8 cellular contexts compared by ENCODE assay signal in genomic region chr2:96816127-96816835, GRCh38. TPM values are rescaled to one million over a fixed set of nuclear protein-coding genes. Genes with fewer than 3 reads are reported as not detected.
A peak's percentile ranks its signal among the peaks of the same experiment; 100 is the strongest.
DNase-seq lines count a peak whose midpoint lies in the region; ATAC-seq and TF ChIP-seq lines count a peak whose summit lies in the region.

CNNM3 (plus strand) TSS chr2:96816268; CDS start chr2:96816278, 10 bp downstream.

- H3K9me3 ChIP-seq in prostate gland: no peaks in the 10 kb centered on the region

- H3K4me3 ChIP-seq in prostate gland: peak within 1 kb of the TSS; percentile 52 to 70
- H3K4me3 ChIP-seq in urinary bladder (ENCODE audit: low read depth, low read length): peak within 1 kb of the TSS; percentile 84

- peak; percentile 87 for DNase-seq in NCI-H146 treated with DMSO at 0.1 percent for 48 hours (lab: John Stamatoyannopoulos, UW; ENCODE audit: unreplicated experiment)
- DNase-seq in T-helper 1 cell: peak; percentile 89 to 95 (median 93)
- peak; percentile 87 for DNase-seq in amniotic epithelial cell (ENCODE audit: low read depth)
- DNase-seq in left cardiac atrium: peak; percentile 98
- DNase-seq in prostate gland (ENCODE audit: low spot score): peak; percentile 97

- H3K27ac ChIP-seq in prostate gland: peak within 1 kb of the TSS; percentile 94 to 96
- H3K27ac ChIP-seq in urinary bladder (ENCODE audit: low read depth): peak within 1 kb of the TSS; percentile 96

- H3K36me3 ChIP-seq in prostate gland (no peaks in the 10 kb centered on the region), urinary bladder (ENCODE audit: insufficient read depth) (no peaks in the 10 kb centered on the region)

- H3K4me1 ChIP-seq in prostate gland (replicated peaks) (peaks cover 16% of the 10 kb centered on the region), urinary bladder (ENCODE audit: insufficient read depth) (peaks cover 4% of the 10 kb centered on the region)

- intact Hi-C loops in left cardiac atrium (cut with DNase I): loop anchor here in 1 of 2 donors (10.0 kb wide), 1 partner anchor 181 kb away; the partner anchor contains the start of gene KANSL3
- intact Hi-C loops in prostate gland (cut with DNase I): loop anchor here (5.0 kb wide), 2 partner anchors 41 to 284 kb away; partner anchors contain the start of gene ANKRD39

- under 1% methylated on average over 86 of the region's 103 CpGs for WGBS in prostate gland
- under 1% methylated on average over 103 of the region's 103 CpGs for WGBS in urinary bladder

- peak; percentile 81 for TF ChIP-seq POLR2A in prostate gland (IDR thresholded peaks at IDR 0.05)

- ATAC-seq in GM18498 (IDR thresholded peaks at IDR 0.05; ENCODE audit: unreplicated experiment) (peak; percentile 92), HG02885 (IDR thresholded peaks at IDR 0.05; ENCODE audit: poor library complexity, unreplicated experiment) (peak; percentile 88), left cardiac atrium (peak; percentile 97)

- H3K27me3 ChIP-seq in prostate gland (replicated peaks; ENCODE audit: insufficient read depth): no peaks in the 10 kb centered on the region

- peak; percentile 18 to 88 (median 64) for TF ChIP-seq CTCF in prostate gland (IDR thresholded peaks at IDR 0.05)

RNA-seq across cellular contexts. Expression of gene CNNM3, which starts in this region (rescaled TPM):
- 10 to 100 TPM in 1 of 2 donors, 1 to 10 TPM in 1; 9.6 to 10.3 TPM for total RNA-seq in left cardiac atrium
- 10 to 100 TPM; 29.7 to 29.8 TPM for total RNA-seq in prostate gland
- total RNA-seq in urinary bladder: 18.0 TPM
- polyA plus RNA-seq in urinary bladder: 14.6 TPM

Comparison
In these comparisons a context has a peak if more than half of its experiments do, and no peak if none do; other contexts are left out.
1. Peak in every context shown above with its lines: DNase-seq, ATAC-seq, H3K4me3 ChIP-seq and H3K27ac ChIP-seq.